Comparison of ENCODE assay signal across 25 cellular contexts in genomic region chr1:58189453-58189852, GRCh38.
"Had no signal": no experiment of that assay in that cellular context is flagged by ENCODE, and none has a peak within 500 bp of the region (broad histone marks: within the 10 kb centered on the region; RNA-seq: fewer than 3 reads in every experiment).

No MANE protein-coding gene starts in this region.

- H3K4me3 ChIP-seq: colonic mucosa, esophagus muscularis mucosa, gastroesophageal sphincter, lower lobe of right lung, pancreas, sigmoid colon, testis, tibial artery had no signal

- H3K4me1 ChIP-seq: colonic mucosa, foreskin keratinocyte, gastroesophageal sphincter, lower lobe of right lung, pancreas, sigmoid colon, testis, tibial artery had no signal

- ATAC-seq: foreskin keratinocyte; gastroesophageal sphincter; lower lobe of right lung; naive thymus-derived CD8-positive, alpha-beta T cell; pancreas; stimulated activated memory B cell treated with anti-CD40 and anti-IgM and Interleukin-4, amounts not matched to agents 10 μg/mL and 1 μg/mL and 100 μg/mL, for 72 hours; stimulated activated naive CD8-positive, alpha-beta T cell treated with anti-CD3 and anti-CD28 coated beads, Interleukin-15, Interleukin-2, amounts not matched to agents 100 U/mL and 50 U/mL, for 24 hours had no signal

- H3K9me3 ChIP-seq: colonic mucosa, esophagus muscularis mucosa, gastroesophageal sphincter, lower lobe of right lung, pancreas, sigmoid colon, testis, tibial artery had no signal

- DNase-seq: colonic mucosa; effector CD8-positive, alpha-beta T cell; endodermal cell; foreskin keratinocyte; hypothalamus; immature natural killer cell; islet precursor cell; kidney glomerular epithelial cell; lower lobe of right lung; naive thymus-derived CD8-positive, alpha-beta T cell; nephron progenitor cell; occipital lobe; pancreas; retina; sigmoid colon; stimulated activated CD4-positive, alpha-beta T cell treated with anti-CD3 and anti-CD28 coated beads, Interleukin-2, amount 100 ng/mL, for 24 hours; stimulated activated CD4-positive, alpha-beta T cell treated with anti-CD3 and anti-CD28 coated beads, Interleukin-4, amount 100 ng/mL, for 24 hours; stimulated activated naive CD8-positive, alpha-beta T cell treated with anti-CD3 and anti-CD28 coated beads, Interleukin-15, Interleukin-2, amounts not matched to agents 100 U/mL and 50 U/mL, for 24 hours; substantia nigra; testis; tibial artery had no signal

- H3K27ac ChIP-seq: colonic mucosa, epithelial cell of prostate, esophagus muscularis mucosa, foreskin keratinocyte, gastroesophageal sphincter, lower lobe of right lung, pancreas, sigmoid colon, testis, tibial artery had no signal

- H3K36me3 ChIP-seq: colonic mucosa, esophagus muscularis mucosa, gastroesophageal sphincter, lower lobe of right lung, pancreas, sigmoid colon, tibial artery had no signal

- FAIRE-seq: pancreas had no signal

- H3K27me3 ChIP-seq: colonic mucosa, esophagus muscularis mucosa, foreskin keratinocyte, gastroesophageal sphincter, pancreas, sigmoid colon, testis, tibial artery had no signal
